In genomic region chr22:40491990-40492631, GRCh38 we compare ENCODE assay signal across 8 cellular contexts.
DNase-seq lines count a peak whose midpoint lies in the region; ATAC-seq and TF ChIP-seq lines count a peak whose summit lies in the region.

No MANE protein-coding gene starts in this region.

- H4K20me1 ChIP-seq in fibroblast of lung (ENCODE audit: control insufficient read depth, extremely low read depth, insufficient read depth, low read length), result no peaks in the 10 kb centered on the region

- peak; percentile 91 for ATAC-seq in HG02759 (IDR thresholded peaks at IDR 0.05; ENCODE audit: unreplicated experiment)

- H3K9ac ChIP-seq in fibroblast of lung (ENCODE audit: insufficient read depth, low read length), result peak overlapping the region; percentile 13

- H3K4me3 ChIP-seq in fibroblast of lung (replicated peaks in 1 of 4; ENCODE audit: control extremely low read depth in 1 of 4, insufficient read depth in 1 of 4, low read depth in 3 of 4, low read length in 4 of 4), result peak overlapping the region in 1 of 4 experiments; percentile 16

- no peaks in the 10 kb centered on the region for H3K9me3 ChIP-seq in fibroblast of lung (ENCODE audit: control insufficient read depth, insufficient read depth, low read depth, low read length)

- peak overlapping the region; percentile 54 for H3K4me2 ChIP-seq in fibroblast of lung (ENCODE audit: extremely low read depth, insufficient read depth, low read length)

- no peak overlapping the region for H2AFZ ChIP-seq in fibroblast of lung (ENCODE audit: low read length)

- peak overlapping the region; percentile 56 for H3K27ac ChIP-seq in fibroblast of lung (ENCODE audit: insufficient read depth, low read length)

- no peaks in the 10 kb centered on the region for H3K36me3 ChIP-seq in fibroblast of lung (ENCODE audit: control insufficient read depth, insufficient read depth, low read length)

- peaks cover 20% of the 10 kb centered on the region for H3K4me1 ChIP-seq in fibroblast of lung (ENCODE audit: control insufficient read depth, extremely low read depth, insufficient read depth, low read length)

- peak; percentile 16 for DNase-seq in NCI-H510A treated with DMSO at 0.1 percent for 48 hours (lab: John Stamatoyannopoulos, UW)
- DNase-seq in NCI-H510A (lab: John Stamatoyannopoulos, UW), result no peak
- peak; percentile 90 to 98 for DNase-seq in NOMO-1 (lab: John Stamatoyannopoulos, UW; ENCODE audit: unreplicated experiment in 2 of 2)
- DNase-seq in fibroblast of lung (ENCODE audit: low read depth in 2 of 2), result peak; percentile 45 to 72
- peak; percentile 42 for DNase-seq in renal cortical epithelial cell (ENCODE audit: low read depth)
- DNase-seq in NCI-H2107 (lab: John Stamatoyannopoulos, UW), result no peak
- DNase-seq in H4 (ENCODE audit: low spot score), result no peak

- TF ChIP-seq CTCF in fibroblast of lung (conservative IDR thresholded peaks at IDR 0.05 in 1 of 2, IDR thresholded peaks at IDR 0.05 in 1 of 2; ENCODE audit: low read depth in 1 of 2, low read length in 2 of 2), result no peak

- H3K27me3 ChIP-seq in fibroblast of lung (ENCODE audit: control insufficient read depth, insufficient read depth, low read length), result no peaks in the 10 kb centered on the region

- H3K79me2 ChIP-seq in fibroblast of lung (ENCODE audit: control insufficient read depth, insufficient read depth, low read length), result peaks cover 4% of the 10 kb centered on the region

Comparison
In these comparisons a context has a peak if more than half of its experiments do, and no peak if none do; other contexts are left out.
1. DNase-seq: peak in NCI-H510A treated with DMSO at 0.1 percent for 48 hours (single experiment), NOMO-1 (2 of 2), fibroblast of lung (2 of 2) and renal cortical epithelial cell (single experiment); none in NCI-H510A (single experiment), NCI-H2107 (single experiment) and H4 (single experiment).